8 cellular contexts compared by ENCODE assay signal in the genomic region with DNA sequence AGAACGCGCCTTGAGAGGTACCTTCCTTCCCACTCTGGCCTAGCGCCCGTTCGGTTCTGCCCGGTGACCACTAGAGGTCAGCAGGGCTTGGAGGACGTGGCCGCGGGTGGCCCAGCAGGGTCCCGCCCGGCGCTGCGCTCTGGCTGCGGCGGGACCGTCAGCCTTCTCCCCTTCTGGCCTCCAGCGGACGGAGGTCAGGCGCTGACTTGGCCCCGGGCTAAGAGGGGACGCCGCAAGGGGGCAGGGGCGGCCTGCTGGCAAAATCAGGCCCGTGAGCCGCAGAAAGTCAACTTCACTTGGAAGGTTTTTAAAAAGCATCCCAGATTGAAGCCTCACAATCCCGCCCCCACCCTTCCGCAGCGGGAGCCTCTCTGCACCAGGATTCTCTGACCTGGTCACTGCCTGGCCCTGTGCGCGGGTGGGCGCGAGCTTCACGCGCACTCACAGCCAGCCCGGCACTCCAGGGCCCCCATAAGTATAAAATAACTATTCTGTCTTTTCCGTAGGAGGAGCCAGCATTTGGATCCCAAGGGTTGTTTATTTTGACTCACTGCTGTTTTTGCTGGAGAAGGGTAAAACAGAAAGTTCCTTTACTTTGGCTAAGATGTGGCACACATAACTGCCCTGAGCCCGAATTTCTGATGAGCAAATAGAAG. TPM values are rescaled to one million over a fixed set of nuclear protein-coding genes. Genes with fewer than 3 reads are reported as not detected.
DNase-seq lines count a peak whose midpoint lies in the region; ATAC-seq, FAIRE-seq and TF ChIP-seq lines count a peak whose summit lies in the region.

No MANE protein-coding gene starts in this region.

- ATAC-seq in GM21786 (IDR thresholded peaks at IDR 0.05; ENCODE audit: unreplicated experiment): no peak

- H3F3A ChIP-seq in MM.1S (ENCODE audit: insufficient read depth, low read length) (no peaks in the 10 kb centered on the region), smooth muscle cell (ENCODE audit: low read depth) (no peaks in the 10 kb centered on the region)

- TF ChIP-seq CTCF in MM.1S (IDR thresholded peaks at IDR 0.05; ENCODE audit: low read length) (peak; percentile 79), WI38 (IDR thresholded peaks at IDR 0.05; ENCODE audit: low read depth, low read length) (peak; percentile 60), keratinocyte (optimal IDR thresholded peaks at IDR 0.05 in 1 of 3, IDR thresholded peaks at IDR 0.05 in 1 of 3, conservative IDR thresholded peaks at IDR 0.05 in 1 of 3; ENCODE audit: extremely low read depth in 1 of 3, insufficient read depth in 2 of 3, low read length in 3 of 3) (peak; percentile 56 to 91 (median 89)), smooth muscle cell (IDR thresholded peaks at IDR 0.05; ENCODE audit: borderline replicate concordance, insufficient read depth, poor library complexity, severe bottlenecking) (peak; percentile 91)

- H3K79me2 ChIP-seq in MM.1S (ENCODE audit: low read length): no peaks in the 10 kb centered on the region
- no peaks in the 10 kb centered on the region for H3K79me2 ChIP-seq in keratinocyte (ENCODE audit: control insufficient read depth, insufficient read depth, low read length)
- H3K79me2 ChIP-seq in smooth muscle cell (ENCODE audit: low read depth): no peaks in the 10 kb centered on the region

- FAIRE-seq in keratinocyte (lab: Jason Lieb, UNC): no peak

- H4K20me1 ChIP-seq in MM.1S (ENCODE audit: insufficient read depth, low read length): no peaks in the 10 kb centered on the region
- no peaks in the 10 kb centered on the region for H4K20me1 ChIP-seq in keratinocyte (ENCODE audit: control insufficient read depth, extremely low read depth, insufficient read depth, low read length)
- no peaks in the 10 kb centered on the region for H4K20me1 ChIP-seq in smooth muscle cell (ENCODE audit: low read depth)

- peak overlapping the region; percentile 48 for H2AFZ ChIP-seq in MM.1S (ENCODE audit: low read length)
- no peak overlapping the region for H2AFZ ChIP-seq in keratinocyte (ENCODE audit: control insufficient read depth, low read length)
- H2AFZ ChIP-seq in smooth muscle cell (ENCODE audit: low read depth): peak overlapping the region; percentile 73

- H3K27me3 ChIP-seq in MM.1S (replicated peaks; ENCODE audit: insufficient read depth, low read length) (no peaks in the 10 kb centered on the region), keratinocyte (ENCODE audit: control insufficient read depth, extremely low read depth, insufficient read depth, low read length) (peaks cover 21% of the 10 kb centered on the region), smooth muscle cell (ENCODE audit: low read depth) (peaks cover 40% of the 10 kb centered on the region)

- H3K36me3 ChIP-seq in MM.1S (replicated peaks; ENCODE audit: insufficient read depth, low read length) (no peaks in the 10 kb centered on the region), keratinocyte (ENCODE audit: control insufficient read depth in 2 of 2, extremely low read depth in 1 of 2, insufficient read depth in 2 of 2, low read length in 2 of 2) (no peaks in the 10 kb centered on the region), smooth muscle cell (ENCODE audit: low read depth) (no peaks in the 10 kb centered on the region)

- dilution Hi-C loops in keratinocyte (cut with MboI; ENCODE audit: extremely low pct_ligation_motif_present, low sequenced_read_pairs): loop anchor here (25.0 kb wide), 1 partner anchor 226 kb away; no protein-coding TSS in a partner anchor

- no peak overlapping the region for H3K27ac ChIP-seq in MM.1S (ENCODE audit: low read length)
- H3K27ac ChIP-seq in keratinocyte (ENCODE audit: control insufficient read depth, insufficient read depth, low read length): no peak overlapping the region
- H3K27ac ChIP-seq in smooth muscle cell (ENCODE audit: low read depth): no peak overlapping the region

- peak; percentile 22 for DNase-seq in DMS114 treated with DMSO at 0.1 percent for 48 hours (lab: John Stamatoyannopoulos, UW; ENCODE audit: unreplicated experiment)
- DNase-seq in MM.1S: peak; percentile 58
- DNase-seq in central memory CD4-positive, alpha-beta T cell: peak; percentile 22
- no peak for DNase-seq in keratinocyte (ENCODE audit: low read depth, low spot score)
- peak; percentile 30 for DNase-seq in smooth muscle cell (lab: John Stamatoyannopoulos, UW; ENCODE audit: unreplicated experiment)
- no peak for DNase-seq in NCI-H1048 (lab: John Stamatoyannopoulos, UW)

- H3K9me3 ChIP-seq in MM.1S (replicated peaks; ENCODE audit: insufficient read depth, low read length): no peaks in the 10 kb centered on the region
- H3K9me3 ChIP-seq in keratinocyte (ENCODE audit: control insufficient read depth, low read depth, low read length): no peaks in the 10 kb centered on the region
- H3K9me3 ChIP-seq in smooth muscle cell (replicated peaks; ENCODE audit: low read depth): no peaks in the 10 kb centered on the region

- H3K4me3 ChIP-seq in MM.1S (ENCODE audit: low read length): 0 out of 2 replicates have a peak overlapping the region, but pooled peaks have one; percentile 25
- H3K4me3 ChIP-seq in WI38 (ENCODE audit: low read depth, low read length): peak overlapping the region; percentile 53
- no peak overlapping the region for H3K4me3 ChIP-seq in keratinocyte (ENCODE audit: control insufficient read depth in 2 of 3, extremely low read depth in 1 of 3, insufficient read depth in 2 of 3, low read depth in 1 of 3, low read length in 3 of 3)
- H3K4me3 ChIP-seq in smooth muscle cell: peak overlapping the region; percentile 55

- H3K9ac ChIP-seq in MM.1S (ENCODE audit: low read length) (no peak overlapping the region), keratinocyte (ENCODE audit: control insufficient read depth, extremely low read depth, insufficient read depth, low read length) (no peak overlapping the region), smooth muscle cell (ENCODE audit: low read depth) (no peak overlapping the region)

- peak overlapping the region; percentile 68 for H3K4me2 ChIP-seq in MM.1S (ENCODE audit: low read depth, low read length)
- peak overlapping the region; percentile 39 for H3K4me2 ChIP-seq in keratinocyte (ENCODE audit: control insufficient read depth, extremely low read depth, insufficient read depth, low read depth, low read length)
- H3K4me2 ChIP-seq in smooth muscle cell: peak overlapping the region; percentile 91

- 5% methylated on average over 37 of the region's 37 CpGs for WGBS in smooth muscle cell (ENCODE audit: low lambda C conversion rate)

- H3K9me1 ChIP-seq in keratinocyte (ENCODE audit: control insufficient read depth, extremely low read depth, insufficient read depth, low read length): no peaks in the 10 kb centered on the region

- H3K4me1 ChIP-seq in MM.1S (ENCODE audit: low read length) (no peaks in the 10 kb centered on the region), keratinocyte (ENCODE audit: control insufficient read depth, extremely low read depth, insufficient read depth, low read length) (peaks cover 3% of the 10 kb centered on the region), smooth muscle cell (ENCODE audit: low read depth) (peaks cover 10% of the 10 kb centered on the region)

- H3K9me2 ChIP-seq in MM.1S (replicated peaks; ENCODE audit: insufficient read depth, low read length): no peaks in the 10 kb centered on the region

RNA-seq across cellular contexts. Expression of a gene that starts 23.2 kb away (rescaled TPM):
- 0.18 to 0.39 TPM in 2 of 3 replicates, not detected in the other for polyA plus RNA-seq in keratinocyte
- 7.7 TPM for polyA plus RNA-seq in keratinocyte (2011; ENCODE audit: low read depth)
- 0.05 TPM in 1 of 2 replicates, not detected in the other for polyA plus RNA-seq in keratinocyte (2011; cell fraction: cytosol; rRNA removed)
- polyA plus RNA-seq in keratinocyte (2011; cell fraction: nucleus; rRNA removed): 0.20 and 0.31 TPM in 2 replicates
- 6.4 TPM in 1 of 2 replicates, not detected in the other for polyA plus RNA-seq in keratinocyte (2012; ENCODE audit: low replicate concordance)
- polyA minus RNA-seq in keratinocyte: 0.90 to 1.1 TPM in 2 of 3 replicates, not detected in the other
- not detected for polyA minus RNA-seq in keratinocyte (2011; cell fraction: cytosol; rRNA and poly(A)+ RNA removed)
- 0.74 and 1.2 TPM in 2 replicates for polyA minus RNA-seq in keratinocyte (2011; cell fraction: nucleus; rRNA and poly(A)+ RNA removed)
- total RNA-seq in smooth muscle cell: not detected in 2 replicates
- polyA plus RNA-seq in smooth muscle cell: 0.50 TPM in 1 of 2 replicates, not detected in the other

Comparison
In these comparisons a context has a peak if more than half of its experiments do, and no peak if none do; other contexts are left out.
1. DNase-seq: peak in DMS114 treated with DMSO at 0.1 percent for 48 hours (single experiment), MM.1S (single experiment), central memory CD4-positive, alpha-beta T cell (single experiment) and smooth muscle cell (single experiment); none in keratinocyte (single experiment) and NCI-H1048 (single experiment).
2. H3K4me2 ChIP-seq: peak in every context shown above with its lines; median percentile 91 in smooth muscle cell; 68 in MM.1S; 39 in keratinocyte.
3. H3K4me3 ChIP-seq: peak in MM.1S (single experiment), WI38 (single experiment) and smooth muscle cell (single experiment); none in keratinocyte (0 of 3).
4. Peak in every context shown above with its lines, with median percentiles within 50 percentile points of each other: CTCF ChIP-seq.